Comparison of ENCODE assay signal across 11 cellular contexts in genomic region chr7:100731937-100732636, GRCh38. TPM values are rescaled to one million over a fixed set of nuclear protein-coding genes. Genes with fewer than 3 reads are reported as not detected.
"Had no signal": no experiment of that assay in that cellular context is flagged by ENCODE, and none has a peak within 500 bp of the region (broad histone marks: within the 10 kb centered on the region; RNA-seq: fewer than 3 reads in every experiment).

No MANE protein-coding gene starts in this region.

- H3K9me3 ChIP-seq: HAP-1 had no signal

- H2AFZ ChIP-seq: GM23248 had no signal

- ATAC-seq: HCT116 had no signal

- H3K36me3 ChIP-seq: HAP-1 had no signal

- H3K4me2 ChIP-seq: KMS-11 had no signal

- DNase-seq: GM23248, GOT3, H7, IMR-90, KBM-7 had no signal

- H3K4me1 ChIP-seq: HAP-1 had no signal

- H3K27ac ChIP-seq: GM23248, HL-60, KMS-11 had no signal

- H3K4me3 ChIP-seq: GM23248, HAP-1 had no signal

- H3K9ac ChIP-seq: GM23248, KMS-11 had no signal

RNA-seq across cellular contexts. Expression of gene ZAN, which starts 1.3 kb away (rescaled TPM):
- total RNA-seq: GM23248, H4, HT1080, IMR-90 had no signal
- polyA plus RNA-seq: GM23248, IMR-90 had no signal

RNA-seq across cellular contexts. Expression of gene EPO, which starts 11.8 kb away (rescaled TPM):
- total RNA-seq: GM23248, H4, H7, HT1080, IMR-90 had no signal
- polyA plus RNA-seq: GM23248, IMR-90 had no signal
